In genomic region chr2:64937341-64938230, GRCh38 we compare ENCODE assay signal across 9 cellular contexts. TPM values are rescaled to one million over a fixed set of nuclear protein-coding genes. Genes with fewer than 3 reads are reported as not detected.
DNase-seq lines count a peak whose midpoint lies in the region; ATAC-seq and TF ChIP-seq lines count a peak whose summit lies in the region.
"Had no signal": no experiment of that assay in that cellular context is flagged by ENCODE, and none has a peak within 500 bp of the region (broad histone marks: within the 10 kb centered on the region; RNA-seq: fewer than 3 reads in every experiment).

No MANE protein-coding gene starts in this region.

- H3K9me3 Mint-ChIP-seq in naive B cell, result peaks cover 0 to 6% (median 0%) of the 10 kb centered on the region in 7 donors
- no peaks in the 10 kb centered on the region for H3K9me3 Mint-ChIP-seq in CD8-positive, alpha-beta T cell

- peaks cover 0 to 3% of the 10 kb centered on the region in 2 donors for H3K36me3 Mint-ChIP-seq in naive B cell
- H3K36me3 Mint-ChIP-seq in CD8-positive, alpha-beta T cell, result no peaks in the 10 kb centered on the region

- CTCF ChIA-PET in CD8-positive, alpha-beta T cell (lab: Charles Lee), result interaction anchor here (1.2 kb wide), 1 partner anchor 20 kb away, joined by 3 read pairs; no protein-coding TSS in a partner anchor

- peak overlapping the region; percentile 40 to 89 (median 79) for H3K4me3 Mint-ChIP-seq in naive B cell
- H3K4me3 Mint-ChIP-seq in CD8-positive, alpha-beta T cell, result no peak overlapping the region

- intact Hi-C loops in CD8-positive, alpha-beta T cell (cut with DNase I, micrococcal nuclease), result no loop called here

- no peaks in the 10 kb centered on the region for H3K36me3 ChIP-seq in CD8-positive, alpha-beta T cell (ENCODE audit: insufficient read depth, low read length)
- H3K36me3 ChIP-seq: uterus had no signal

- no peak overlapping the region for H3K27ac ChIP-seq in CD8-positive, alpha-beta T cell (ENCODE audit: low read depth, low read length)
- H3K27ac ChIP-seq: uterus had no signal

- no peak overlapping the region for H3K4me3 ChIP-seq in NB4 (ENCODE audit: low read depth, low read length)
- H3K4me3 ChIP-seq in CD8-positive, alpha-beta T cell (ENCODE audit: low read depth, low read length), result no peak overlapping the region
- H3K4me3 ChIP-seq: uterus had no signal

- H3K9me3 ChIP-seq in CD8-positive, alpha-beta T cell (ENCODE audit: low read length), result no peaks in the 10 kb centered on the region
- H3K9me3 ChIP-seq: uterus had no signal

- TF ChIP-seq CTCF in NB4 (IDR thresholded peaks at IDR 0.05; ENCODE audit: low read depth, low read length), result no peak
- no peak for TF ChIP-seq CTCF in CD8-positive, alpha-beta T cell (IDR thresholded peaks at IDR 0.05)

- H3K4me1 ChIP-seq in CD8-positive, alpha-beta T cell (ENCODE audit: insufficient read depth, low read length), result no peaks in the 10 kb centered on the region
- H3K4me1 ChIP-seq: uterus had no signal

- DNase-seq in NB4 (ENCODE audit: low read depth), result peak; percentile 37
- DNase-seq in naive B cell, result peak; percentile 58
- no peak for DNase-seq in iPS-NIHi11 (ENCODE audit: low spot score)
- no peak for DNase-seq in CD8-positive, alpha-beta T cell
- no peak for DNase-seq in NCI-H1417 treated with DMSO at 0.1 percent for 48 hours (lab: John Stamatoyannopoulos, UW)
- no peak for DNase-seq in dedifferentiated amniotic fluid mesenchymal stem cell (ENCODE audit: extremely low spot score)
- DNase-seq: uterus had no signal

- no peak for TF ChIP-seq POLR2A in NB4 (IDR thresholded peaks at IDR 0.05; ENCODE audit: extremely low read depth, insufficient read length)

- POLR2A ChIA-PET in CD8-positive, alpha-beta T cell (lab: Charles Lee), result no interaction called here

- no peaks in the 10 kb centered on the region for H3K27me3 ChIP-seq in CD8-positive, alpha-beta T cell (ENCODE audit: insufficient read depth, low read length)
- H3K27me3 ChIP-seq: uterus had no signal

- H3K27ac Mint-ChIP-seq in naive B cell, result peak overlapping the region; percentile 79 to 97 (median 92)
- H3K27ac Mint-ChIP-seq in CD8-positive, alpha-beta T cell, result no peak overlapping the region

- H3K27me3 Mint-ChIP-seq in naive B cell, result no peaks in the 10 kb centered on the region
- H3K27me3 Mint-ChIP-seq in CD8-positive, alpha-beta T cell (ENCODE audit: low read depth), result peaks cover 1% of the 10 kb centered on the region

- ATAC-seq in GM18520 (IDR thresholded peaks at IDR 0.05; ENCODE audit: unreplicated experiment) (peak; percentile 38), HG02571 (IDR thresholded peaks at IDR 0.05; ENCODE audit: unreplicated experiment) (peak; percentile 45), naive B cell (ENCODE audit: low read depth in 2 of 2) (peak; percentile 55 to 62)
- no peak for ATAC-seq in CD8-positive, alpha-beta T cell

- peaks cover 65 to 95% (median 75%) of the 10 kb centered on the region in 3 donors for H3K4me1 Mint-ChIP-seq in naive B cell
- peaks cover 7% of the 10 kb centered on the region for H3K4me1 Mint-ChIP-seq in CD8-positive, alpha-beta T cell (ENCODE audit: low read depth)

RNA-seq across cellular contexts. Expression of gene SLC1A4, which starts 51.6 kb away (rescaled TPM):
- 1 to 10 TPM; 2.1 to 5.8 (median 3.0) TPM for polyA plus RNA-seq in naive B cell (ENCODE audit: low read depth in 6 of 6)
- 1 to 10 TPM; 3.1 to 4.2 TPM for total RNA-seq in CD8-positive, alpha-beta T cell

Comparison
In these comparisons a context has a peak if more than half of its experiments do, and no peak if none do; other contexts are left out.
1. DNase-seq: peak in NB4 (single experiment) and naive B cell (single experiment); none in iPS-NIHi11 (single experiment), CD8-positive, alpha-beta T cell (0 of 7), NCI-H1417 treated with DMSO at 0.1 percent for 48 hours (single experiment) and dedifferentiated amniotic fluid mesenchymal stem cell (single experiment).